Comparison of ENCODE assay signal across 29 cellular contexts in the genomic region with DNA sequence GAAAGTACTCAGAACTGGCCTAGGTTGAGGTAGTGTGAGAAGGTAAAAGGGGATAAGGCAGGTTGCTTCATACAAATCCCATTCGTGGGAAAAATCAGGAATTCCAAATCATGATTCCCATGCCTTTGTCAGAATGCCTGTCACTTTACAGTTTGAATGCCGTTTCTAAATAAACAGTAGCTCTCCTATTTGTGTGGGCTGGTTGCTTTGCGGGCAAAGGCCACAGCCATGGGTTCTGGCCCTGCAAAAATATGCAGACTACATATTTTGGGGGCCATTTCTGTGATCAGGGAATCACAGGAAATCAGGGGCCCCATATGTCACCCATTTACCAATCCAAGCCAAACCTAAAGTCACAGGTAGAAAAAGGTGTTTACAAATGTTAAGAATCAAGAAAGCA.
"Had no signal": no experiment of that assay in that cellular context is flagged by ENCODE, and none has a peak within 500 bp of the region (broad histone marks: within the 10 kb centered on the region; RNA-seq: fewer than 3 reads in every experiment).

No MANE protein-coding gene starts in this region.

- H3K4me1 ChIP-seq: left lung, lower lobe of right lung, pancreas, prostate gland, testis, upper lobe of left lung had no signal

- H3K4me3 ChIP-seq: left lung, lower lobe of right lung, pancreas, prostate gland, skin epidermis, stomach, testis, thyroid gland, transverse colon, upper lobe of left lung had no signal

- H3K4me3 Mint-ChIP-seq: immature natural killer cell; naive thymus-derived CD8-positive, alpha-beta T cell; nephron; neural crest cell; stimulated activated naive B cell treated with anti-CD40 and anti-IgM and Interleukin-4, amounts not matched to agents 10 μg/mL and 1 μg/mL and 100 μg/mL, for 72 hours had no signal

- H3K4me1 Mint-ChIP-seq: immature natural killer cell; naive thymus-derived CD8-positive, alpha-beta T cell; stimulated activated naive B cell treated with anti-CD40 and anti-IgM and Interleukin-4, amounts not matched to agents 10 μg/mL and 1 μg/mL and 100 μg/mL, for 72 hours had no signal

- H3K27ac ChIP-seq: left lung, lower lobe of right lung, pancreas, prostate gland, skin epidermis, stomach, testis, thyroid gland, transverse colon, upper lobe of left lung had no signal

- H3K9me3 Mint-ChIP-seq: neural crest cell had no signal

- H3K9me3 ChIP-seq: left lung, lower lobe of right lung, pancreas, prostate gland, stomach, testis, thyroid gland, transverse colon, upper lobe of left lung had no signal

- H3K27ac Mint-ChIP-seq: immature natural killer cell; naive thymus-derived CD8-positive, alpha-beta T cell; stimulated activated naive B cell treated with anti-CD40 and anti-IgM and Interleukin-4, amounts not matched to agents 10 μg/mL and 1 μg/mL and 100 μg/mL, for 72 hours had no signal

- DNase-seq: immature natural killer cell; kidney; left colon; left lung; lower lobe of right lung; mammary epithelial cell; mesenchymal stem cell; naive thymus-derived CD8-positive, alpha-beta T cell; pancreas; posterior cingulate gyrus; retina; right cardiac atrium; stimulated activated CD4-positive, alpha-beta T cell treated with anti-CD3 and anti-CD28 coated beads, Interleukin-12 subunit alpha, Interleukin-12 subunit beta, amount 100 ng/mL, for 4 hours; stimulated activated CD4-positive, alpha-beta T cell treated with anti-CD3 and anti-CD28 coated beads, Interleukin-15, amount 100 ng/mL, for 24 hours; stimulated activated CD4-positive, alpha-beta T cell treated with anti-CD3 and anti-CD28 coated beads, Interleukin-2, amount 100 ng/mL, for 24 hours; stimulated activated CD4-positive, alpha-beta T cell treated with anti-CD3 and anti-CD28 coated beads, Interleukin-4, amount 100 ng/mL, for 1 hour; stimulated activated naive B cell treated with anti-CD40 and anti-IgM and Interleukin-4, amounts not matched to agents 10 μg/mL and 1 μg/mL and 100 μg/mL, for 72 hours; stimulated activated naive CD8-positive, alpha-beta T cell treated with anti-CD3 and anti-CD28 coated beads, Interleukin-15, Interleukin-2, amounts not matched to agents 100 U/mL and 50 U/mL, for 24 hours; stomach; testis; thyroid gland; transverse colon; upper lobe of left lung had no signal

- ATAC-seq: left colon; left lung; lower lobe of right lung; naive thymus-derived CD8-positive, alpha-beta T cell; right cardiac atrium; sciatic nerve; stimulated activated naive B cell treated with anti-CD40 and anti-IgM and Interleukin-4, amounts not matched to agents 10 μg/mL and 1 μg/mL and 100 μg/mL, for 72 hours; stimulated activated naive CD8-positive, alpha-beta T cell treated with anti-CD3 and anti-CD28 coated beads, Interleukin-15, Interleukin-2, amounts not matched to agents 100 U/mL and 50 U/mL, for 24 hours had no signal

- FAIRE-seq: islet of Langerhans, kidney, pancreas had no signal

- H3K36me3 ChIP-seq: left lung, lower lobe of right lung, pancreas, prostate gland, stomach, thyroid gland, transverse colon, upper lobe of left lung had no signal

- H3K36me3 Mint-ChIP-seq: immature natural killer cell; naive thymus-derived CD8-positive, alpha-beta T cell; stimulated activated naive B cell treated with anti-CD40 and anti-IgM and Interleukin-4, amounts not matched to agents 10 μg/mL and 1 μg/mL and 100 μg/mL, for 72 hours had no signal

- H3K27me3 ChIP-seq: left lung, pancreas, stomach, testis, thyroid gland, transverse colon, upper lobe of left lung had no signal
